Comparison of ENCODE assay signal across 1 cellular context in genomic region chr9:21605489-21605931, GRCh38.
TF ChIP-seq lines count a peak whose summit lies in the region.

No MANE protein-coding gene starts in this region.

TF ChIP-seq in GM23338, 12 proteins besides CTCF, POLR2A, EP300 and RAD21 (continued from another document):
- TF ChIP-seq REST (IDR thresholded peaks at IDR 0.05; ENCODE audit: unreplicated experiment) (no peak), EZH2 (IDR thresholded peaks at IDR 0.05; ENCODE audit: low read depth, unreplicated experiment) (no peak), ETS1 (IDR thresholded peaks at IDR 0.05) (no peak), JUNB (IDR thresholded peaks at IDR 0.05; ENCODE audit: unreplicated experiment) (no peak), CREB1 (CRISPR knock-in tag; IDR thresholded peaks at IDR 0.05; ENCODE audit: low read depth) (no peak), ZNF114 (CRISPR knock-in tag; IDR thresholded peaks at IDR 0.05) (no peak), POLR2AphosphoS5 (IDR thresholded peaks at IDR 0.05; ENCODE audit: low read depth) (no peak)
